ENCODE assay signal across 11 cellular contexts in genomic region chr13:99926014-99926731, GRCh38. TPM values are rescaled to one million over a fixed set of nuclear protein-coding genes. Genes with fewer than 3 reads are reported as not detected.
DNase-seq lines count a peak whose midpoint lies in the region; ATAC-seq and TF ChIP-seq lines count a peak whose summit lies in the region.
"Had no signal": no experiment of that assay in that cellular context is flagged by ENCODE, and none has a peak within 500 bp of the region (broad histone marks: within the 10 kb centered on the region; RNA-seq: fewer than 3 reads in every experiment).

No MANE protein-coding gene starts in this region.

- H3K4me3 Mint-ChIP-seq in nephron: peak overlapping the region; percentile 57 to 63 (median 61)
- H3K4me3 Mint-ChIP-seq: activated naive CD8-positive, alpha-beta T cell treated with anti-CD3 and anti-CD28 coated beads, Interleukin-2, amount 10 ng/mL, durations not matched to agents 7 days and 5 days had no signal

- TF ChIP-seq CTCF in astrocyte of the spinal cord (IDR thresholded peaks at IDR 0.05; ENCODE audit: low read depth, low read length) (no peak), nephron (IDR thresholded peaks at IDR 0.05; ENCODE audit: unreplicated experiment in 3 of 3) (no peak), left ventricle myocardium inferior (IDR thresholded peaks at IDR 0.05; ENCODE audit: borderline replicate concordance) (no peak)

- ATAC-seq in GM21360 (IDR thresholded peaks at IDR 0.05; ENCODE audit: unreplicated experiment): no peak

- no peaks in the 10 kb centered on the region for H3K36me3 Mint-ChIP-seq in nephron (ENCODE audit: low read depth)
- H3K36me3 Mint-ChIP-seq: activated naive CD8-positive, alpha-beta T cell treated with anti-CD3 and anti-CD28 coated beads, Interleukin-2, amount 10 ng/mL, durations not matched to agents 7 days and 5 days had no signal

- H3K4me3 ChIP-seq in astrocyte of the spinal cord (ENCODE audit: low read depth, low read length) (peak overlapping the region; percentile 17), left ventricle myocardium inferior (no peak overlapping the region)

- DNase-seq in COLO668 (lab: John Stamatoyannopoulos, UW; ENCODE audit: unreplicated experiment) (peak; percentile 85), NCI-H146 treated with DMSO at 0.1 percent for 48 hours (lab: John Stamatoyannopoulos, UW; ENCODE audit: unreplicated experiment) (peak; percentile 88), astrocyte of the spinal cord (ENCODE audit: low read depth, low spot score) (peak; percentile 37), GDM1 (lab: John Stamatoyannopoulos, UW) (no peak), left ventricle myocardium inferior (no peak)
- DNase-seq in activated CD8-positive, alpha-beta memory T cell treated with anti-CD3 and anti-CD28 coated beads, Interleukin-2, amount 50 U/mL, for 48 hours: no peak
- DNase-seq: activated naive CD8-positive, alpha-beta T cell treated with anti-CD3 and anti-CD28 coated beads, Interleukin-2, amount 10 ng/mL, durations not matched to agents 7 days and 5 days; T-helper 2 cell had no signal

- peaks cover 87% of the 10 kb centered on the region for H3K27me3 ChIP-seq in left ventricle myocardium inferior (ENCODE audit: low read depth)
- H3K27me3 ChIP-seq: upper lobe of left lung had no signal

- no peaks in the 10 kb centered on the region for H3K4me1 ChIP-seq in left ventricle myocardium inferior
- H3K4me1 ChIP-seq: upper lobe of left lung had no signal

- H3K4me1 Mint-ChIP-seq in nephron: peaks cover 20% of the 10 kb centered on the region
- H3K4me1 Mint-ChIP-seq: activated naive CD8-positive, alpha-beta T cell treated with anti-CD3 and anti-CD28 coated beads, Interleukin-2, amount 10 ng/mL, durations not matched to agents 7 days and 5 days had no signal

- in situ Hi-C loops in astrocyte of the spinal cord (cut with HindIII; ENCODE audit: low sequenced_read_pairs): no loop called here

- intact Hi-C loops in left ventricle myocardium inferior (cut with micrococcal nuclease): no loop called here

- H3K9me3 ChIP-seq in left ventricle myocardium inferior (replicated peaks): no peaks in the 10 kb centered on the region
- H3K9me3 ChIP-seq: upper lobe of left lung had no signal

- H3K27me3 Mint-ChIP-seq in nephron (ENCODE audit: low read depth): peaks cover 49% of the 10 kb centered on the region

- H3K9me3 Mint-ChIP-seq in nephron: no peaks in the 10 kb centered on the region
- H3K9me3 Mint-ChIP-seq: activated naive CD8-positive, alpha-beta T cell treated with anti-CD3 and anti-CD28 coated beads, Interleukin-2, amount 10 ng/mL, durations not matched to agents 7 days and 5 days had no signal

- no peaks in the 10 kb centered on the region for H3K36me3 ChIP-seq in left ventricle myocardium inferior
- H3K36me3 ChIP-seq: upper lobe of left lung had no signal

- no peak overlapping the region for H3K27ac ChIP-seq in left ventricle myocardium inferior (replicated peaks)
- H3K27ac ChIP-seq: upper lobe of left lung had no signal

- no peak overlapping the region for H3K27ac Mint-ChIP-seq in nephron
- H3K27ac Mint-ChIP-seq: activated naive CD8-positive, alpha-beta T cell treated with anti-CD3 and anti-CD28 coated beads, Interleukin-2, amount 10 ng/mL, durations not matched to agents 7 days and 5 days had no signal

RNA-seq across cellular contexts. Expression of gene ZIC5, which starts 45.4 kb away (rescaled TPM):
- not detected for total RNA-seq in left ventricle myocardium inferior
- total RNA-seq: activated naive CD8-positive, alpha-beta T cell treated with anti-CD3 and anti-CD28 coated beads, Interleukin-2, amount 10 ng/mL, durations not matched to agents 7 days and 5 days had no signal

RNA-seq across cellular contexts. Expression of gene ZIC2, which starts 55.4 kb away (rescaled TPM):
- not detected for total RNA-seq in left ventricle myocardium inferior
- total RNA-seq: activated naive CD8-positive, alpha-beta T cell treated with anti-CD3 and anti-CD28 coated beads, Interleukin-2, amount 10 ng/mL, durations not matched to agents 7 days and 5 days had no signal

Comparison
In these comparisons a context has a peak if more than half of its experiments do, and no peak if none do; other contexts are left out.
1. DNase-seq: peak in COLO668 (single experiment), NCI-H146 treated with DMSO at 0.1 percent for 48 hours (single experiment) and astrocyte of the spinal cord (single experiment); none in GDM1 (single experiment), activated CD8-positive, alpha-beta memory T cell treated with anti-CD3 and anti-CD28 coated beads, Interleukin-2, amount 50 U/mL, for 48 hours (single experiment) and left ventricle myocardium inferior (single experiment).